9 cellular contexts compared by ENCODE assay signal in genomic region chr13:114118086-114118762, GRCh38. TPM values are rescaled to one million over a fixed set of nuclear protein-coding genes. Genes with fewer than 3 reads are reported as not detected.
DNase-seq lines count a peak whose midpoint lies in the region; ATAC-seq and TF ChIP-seq lines count a peak whose summit lies in the region.
"Had no signal": no experiment of that assay in that cellular context is flagged by ENCODE, and none has a peak within 500 bp of the region (broad histone marks: within the 10 kb centered on the region; RNA-seq: fewer than 3 reads in every experiment).

No MANE protein-coding gene starts in this region.

- H3K9me3 ChIP-seq in tibial nerve: no peaks in the 10 kb centered on the region

- WGBS in tibial nerve, 2 donors: 32 to 38% methylated on average over 11 of the region's 11 CpGs

- peaks cover 77% of the 10 kb centered on the region for H3K4me1 Mint-ChIP-seq in activated naive CD4-positive, alpha-beta T cell treated with anti-CD3 and anti-CD28 coated beads for 36 hours (ENCODE audit: low read depth)
- peaks cover 74% of the 10 kb centered on the region for H3K4me1 Mint-ChIP-seq in activated naive CD8-positive, alpha-beta T cell treated with anti-CD3 and anti-CD28 coated beads, Interleukin-2, amount 50 U/mL, for 24 hours
- peaks cover 53% of the 10 kb centered on the region for H3K4me1 Mint-ChIP-seq in memory B cell

- H3K36me3 ChIP-seq in tibial nerve: peaks cover 0 to 2% (median 0%) of the 10 kb centered on the region in 3 donors

- no peak for ATAC-seq in activated naive CD8-positive, alpha-beta T cell treated with anti-CD3 and anti-CD28 coated beads, Interleukin-2, amount 50 U/mL, for 24 hours
- ATAC-seq in memory B cell (ENCODE audit: low read depth) (no peak), GM18861 (IDR thresholded peaks at IDR 0.05; ENCODE audit: unreplicated experiment) (no peak)

- CTCF ChIA-PET in activated naive CD4-positive, alpha-beta T cell treated with anti-CD3 and anti-CD28 coated beads for 36 hours (lab: Charles Lee): no interaction called here

- H3K27ac Mint-ChIP-seq in activated naive CD4-positive, alpha-beta T cell treated with anti-CD3 and anti-CD28 coated beads for 36 hours: no peak overlapping the region
- peak overlapping the region; percentile 32 for H3K27ac Mint-ChIP-seq in activated naive CD8-positive, alpha-beta T cell treated with anti-CD3 and anti-CD28 coated beads, Interleukin-2, amount 50 U/mL, for 24 hours
- peak overlapping the region; percentile 78 for H3K27ac Mint-ChIP-seq in memory B cell

- H3K4me3 Mint-ChIP-seq in activated naive CD4-positive, alpha-beta T cell treated with anti-CD3 and anti-CD28 coated beads for 36 hours: no peak overlapping the region
- peak overlapping the region; percentile 19 for H3K4me3 Mint-ChIP-seq in activated naive CD8-positive, alpha-beta T cell treated with anti-CD3 and anti-CD28 coated beads, Interleukin-2, amount 50 U/mL, for 24 hours
- no peak overlapping the region for H3K4me3 Mint-ChIP-seq in memory B cell

- no peak for TF ChIP-seq CTCF in tibial nerve (IDR thresholded peaks at IDR 0.05)

- no peaks in the 10 kb centered on the region for H3K27me3 Mint-ChIP-seq in activated naive CD4-positive, alpha-beta T cell treated with anti-CD3 and anti-CD28 coated beads for 36 hours (ENCODE audit: low read depth)
- no peaks in the 10 kb centered on the region for H3K27me3 Mint-ChIP-seq in activated naive CD8-positive, alpha-beta T cell treated with anti-CD3 and anti-CD28 coated beads, Interleukin-2, amount 50 U/mL, for 24 hours
- no peaks in the 10 kb centered on the region for H3K27me3 Mint-ChIP-seq in memory B cell

- no peaks in the 10 kb centered on the region for H3K9me3 Mint-ChIP-seq in activated naive CD4-positive, alpha-beta T cell treated with anti-CD3 and anti-CD28 coated beads for 36 hours
- H3K9me3 Mint-ChIP-seq in activated naive CD8-positive, alpha-beta T cell treated with anti-CD3 and anti-CD28 coated beads, Interleukin-2, amount 50 U/mL, for 24 hours: no peaks in the 10 kb centered on the region
- H3K9me3 Mint-ChIP-seq in memory B cell: no peaks in the 10 kb centered on the region

- peaks cover 0 to 62% (median 36%) of the 10 kb centered on the region in 4 donors for H3K4me1 ChIP-seq in tibial nerve

- no peaks in the 10 kb centered on the region for H3K27me3 ChIP-seq in tibial nerve

- intact Hi-C loops in activated naive CD4-positive, alpha-beta T cell treated with anti-CD3 and anti-CD28 coated beads for 36 hours (cut with micrococcal nuclease): loop anchor here (1.0 kb wide), 1 partner anchor 11 kb away; no protein-coding TSS in a partner anchor

- no peak for TF ChIP-seq POLR2A in tibial nerve (IDR thresholded peaks at IDR 0.05)

- peak; percentile 51 for DNase-seq in activated naive CD4-positive, alpha-beta T cell treated with Interleukin-2 at 50 U/mL for 16 hours
- DNase-seq in activated naive CD4-positive, alpha-beta T cell treated with anti-CD3 and anti-CD28 coated beads for 36 hours: no peak
- DNase-seq in activated naive CD8-positive, alpha-beta T cell treated with anti-CD3 and anti-CD28 coated beads, Interleukin-2, amount 50 U/mL, for 24 hours: no peak
- DNase-seq in memory B cell (ENCODE audit: low spot score in 2 of 2) (no peak), tibial nerve (ENCODE audit: low spot score in 2 of 2) (no peak)
- DNase-seq in stimulated activated CD8-positive, alpha-beta memory T cell treated with anti-CD3 and anti-CD28 coated beads, Interleukin-4, amount 100 ng/mL, for 48 hours: no peak
- no peak for DNase-seq in effector CD4-positive, alpha-beta T cell
- DNase-seq: NCI-H345 had no signal

- peak overlapping the region; percentile 68 to 87 (median 78) for H3K27ac ChIP-seq in tibial nerve

- H3K36me3 Mint-ChIP-seq in activated naive CD4-positive, alpha-beta T cell treated with anti-CD3 and anti-CD28 coated beads for 36 hours (ENCODE audit: low read depth): peaks cover 21% of the 10 kb centered on the region
- H3K36me3 Mint-ChIP-seq in activated naive CD8-positive, alpha-beta T cell treated with anti-CD3 and anti-CD28 coated beads, Interleukin-2, amount 50 U/mL, for 24 hours (ENCODE audit: low read depth): peaks cover 7% of the 10 kb centered on the region
- H3K36me3 Mint-ChIP-seq in memory B cell: peaks cover 19% of the 10 kb centered on the region

- TF ChIP-seq EP300 in tibial nerve (IDR thresholded peaks at IDR 0.05): no peak

- no peak overlapping the region for H3K4me3 ChIP-seq in tibial nerve

RNA-seq across cellular contexts. Expression of gene RASA3, which starts 14.2 kb away (rescaled TPM):
- 10 to 100 TPM; 48.3 to 48.8 TPM for total RNA-seq in activated naive CD4-positive, alpha-beta T cell treated with anti-CD3 and anti-CD28 coated beads for 36 hours
- total RNA-seq in tibial nerve: 10 to 100 TPM; 36.2 to 63.3 (median 46.3) TPM
